In the genomic region with DNA sequence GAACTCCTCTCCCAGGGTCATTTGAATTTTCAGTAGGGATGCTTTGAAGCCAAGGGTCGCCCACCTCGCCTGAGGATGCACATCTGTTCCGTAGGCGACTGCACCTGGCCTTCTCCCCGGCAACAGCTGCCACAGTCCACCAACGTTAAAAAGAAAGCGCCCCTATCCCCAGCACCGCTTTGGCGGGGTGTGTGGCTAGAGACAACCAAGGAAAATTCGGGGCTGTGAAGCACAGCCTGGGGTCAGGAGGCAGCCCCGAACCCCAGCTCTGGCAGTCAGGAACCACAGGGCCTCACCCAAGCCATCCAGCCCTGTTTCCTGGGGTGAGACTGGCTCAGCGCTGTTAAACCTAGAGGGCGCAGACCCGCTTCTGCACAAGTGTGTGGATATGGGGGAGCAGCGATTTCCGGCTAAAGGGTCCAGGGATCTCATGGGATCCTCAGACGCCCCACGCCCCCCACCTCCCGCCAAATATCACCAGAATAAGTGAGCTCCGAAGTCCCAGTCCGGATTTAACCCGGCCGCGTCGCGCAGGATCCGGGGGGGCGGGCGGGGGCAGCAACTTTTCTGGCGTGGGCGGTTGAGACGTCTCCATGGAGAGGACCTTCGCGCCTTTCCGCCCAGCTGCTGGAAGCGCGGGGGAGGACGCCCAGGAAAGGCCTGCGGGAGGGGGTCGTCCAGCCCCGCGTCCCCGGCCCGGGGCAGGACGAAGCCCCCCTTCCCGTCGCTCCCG, we compare ENCODE assay signal across 9 cellular contexts. TPM values are rescaled to one million over a fixed set of nuclear protein-coding genes. Genes with fewer than 3 reads are reported as not detected.
DNase-seq lines count a peak whose midpoint lies in the region; ATAC-seq, FAIRE-seq and TF ChIP-seq lines count a peak whose summit lies in the region.
"Had no signal": no experiment of that assay in that cellular context is flagged by ENCODE, and none has a peak within 500 bp of the region (broad histone marks: within the 10 kb centered on the region; RNA-seq: fewer than 3 reads in every experiment).

No MANE protein-coding gene starts in this region.

- H3K9ac ChIP-seq in endothelial cell of umbilical vein (replicated peaks; ENCODE audit: extremely low read depth, insufficient read depth, low read length): peak overlapping the region; percentile 75

- peak overlapping the region; percentile 44 for H2AFZ ChIP-seq in endothelial cell of umbilical vein (ENCODE audit: low read depth, low read length)

- intact Hi-C loops in activated B cell treated with CpG ODN at 0.5 μM for 24 hours (cut with micrococcal nuclease) (loop anchor here (2.0 kb wide), 1 partner anchor 52 kb away; no protein-coding TSS in a partner anchor), endothelial cell of umbilical vein (cut with micrococcal nuclease) (loop anchor here (2.0 to 5.0 kb wide), 3 partner anchors 24 to 307 kb away; partner anchors contain the start of gene FMC1), mucosa of descending colon (cut with DNase I, micrococcal nuclease) (no loop called here), tibial artery (cut with DNase I; ENCODE audit: low total_unique reads) (no loop called here)

- no peak for TF ChIP-seq CTCF in activated B cell treated with CpG ODN at 0.5 μM for 24 hours (IDR thresholded peaks at IDR 0.05)
- no peak for TF ChIP-seq CTCF in endothelial cell of umbilical vein (IDR thresholded peaks at IDR 0.05; ENCODE audit: extremely low read depth in 1 of 2, insufficient read depth in 1 of 2, low read depth in 1 of 2, low read length in 2 of 2)
- TF ChIP-seq CTCF in mucosa of descending colon (IDR thresholded peaks at IDR 0.05): no peak
- no peak for TF ChIP-seq CTCF in tibial artery (IDR thresholded peaks at IDR 0.05)

- no peak overlapping the region for H3K27ac Mint-ChIP-seq in activated B cell treated with CpG ODN at 0.5 μM for 24 hours

- ATAC-seq in GM21360 (IDR thresholded peaks at IDR 0.05; ENCODE audit: unreplicated experiment) (peak; percentile 37), activated B cell treated with CpG ODN at 0.5 μM for 24 hours (ENCODE audit: low read depth) (peak; percentile 47), mucosa of descending colon (peak; percentile 59)

- no peaks in the 10 kb centered on the region for H3K9me1 ChIP-seq in endothelial cell of umbilical vein (replicated peaks; ENCODE audit: control insufficient read depth, extremely low read depth, insufficient read depth, low read length)

- TF ChIP-seq POLR2A in endothelial cell of umbilical vein (IDR thresholded peaks at IDR 0.05; ENCODE audit: low read depth, low read length): no peak

- no peaks in the 10 kb centered on the region for H4K20me1 ChIP-seq in endothelial cell of umbilical vein (replicated peaks; ENCODE audit: control insufficient read depth, extremely low read depth, insufficient read depth, low read length)

- BruUV-seq in endothelial cell of umbilical vein (replicated peaks; lab: Mats Ljungman, UMichigan): no TSS peak

- H3K4me2 ChIP-seq in endothelial cell of umbilical vein (ENCODE audit: insufficient read depth, low read length): peak overlapping the region; percentile 55

- POLR2A ChIA-PET in activated B cell treated with CpG ODN at 0.5 μM for 24 hours (lab: Charles Lee): interaction anchor here (0.8 to 2.1 kb wide), 2 partner anchors 10 to 77 kb away, joined by 3 to 6 read pairs; no protein-coding TSS in a partner anchor
- POLR2A ChIA-PET in endothelial cell of umbilical vein (lab: Charles Lee): no interaction called here

- peak overlapping the region; percentile 35 to 85 (median 63) for H3K4me3 ChIP-seq in endothelial cell of umbilical vein (replicated peaks in 1 of 3; ENCODE audit: insufficient read depth in 1 of 3, low read depth in 1 of 3, low read length in 3 of 3)
- H3K4me3 ChIP-seq in mucosa of descending colon: peak overlapping the region; percentile 23
- peak overlapping the region; percentile 71 to 73 for H3K4me3 ChIP-seq in tibial artery

- no peaks in the 10 kb centered on the region for H3K9me3 Mint-ChIP-seq in activated B cell treated with CpG ODN at 0.5 μM for 24 hours

- peak overlapping the region; percentile 20 for H3K27ac ChIP-seq in endothelial cell of umbilical vein (ENCODE audit: insufficient read depth, low read depth, low read length)
- H3K27ac ChIP-seq in tibial artery: peak overlapping the region; percentile 60 to 68

- CTCF ChIA-PET in activated B cell treated with CpG ODN at 0.5 μM for 24 hours (lab: Charles Lee): no interaction called here
- CTCF ChIA-PET in endothelial cell of umbilical vein (lab: Charles Lee): interaction anchor here (0.6 to 1.9 kb wide), 5 partner anchors 18 to 149 kb away, joined by 3 to 14 read pairs (median 6); no protein-coding TSS in a partner anchor

- dilution Hi-C loops in endothelial cell of umbilical vein (cut with MboI; ENCODE audit: extremely low pct_ligation_motif_present, low sequenced_read_pairs): no loop called here

- no peaks in the 10 kb centered on the region for H3K27me3 ChIP-seq in endothelial cell of umbilical vein (ENCODE audit: control insufficient read depth in 2 of 2, insufficient read depth in 2 of 2, low read length in 2 of 2)
- no peaks in the 10 kb centered on the region for H3K27me3 ChIP-seq in tibial artery

- DNase-seq in D341Med (ENCODE audit: low spot score): peak; percentile 77
- DNase-seq in HT-29 (ENCODE audit: low spot score): peak; percentile 69
- no peak for DNase-seq in activated B cell treated with CpG ODN at 0.5 μM for 24 hours
- DNase-seq in endothelial cell of umbilical vein (ENCODE audit: low read depth, low spot score): peak; percentile 40
- DNase-seq in mucosa of descending colon: peak; percentile 49 to 57 (median 56)
- peak in 1 of 2 donors; percentile 22 for DNase-seq in tibial artery
- no peak for DNase-seq in NCI-H446 treated with DMSO at 0.1 percent for 48 hours (lab: John Stamatoyannopoulos, UW)

- H3K4me1 ChIP-seq in endothelial cell of umbilical vein (ENCODE audit: control insufficient read depth, extremely low read depth, insufficient read depth, low read length): peaks cover 10% of the 10 kb centered on the region
- no peaks in the 10 kb centered on the region for H3K4me1 ChIP-seq in mucosa of descending colon (ENCODE audit: low read depth)
- H3K4me1 ChIP-seq in tibial artery: peaks cover 0 to 18% (median 14%) of the 10 kb centered on the region in 4 donors

- H3K27me3 Mint-ChIP-seq in activated B cell treated with CpG ODN at 0.5 μM for 24 hours: no peaks in the 10 kb centered on the region

- H3K9me3 ChIP-seq in endothelial cell of umbilical vein (replicated peaks; ENCODE audit: control insufficient read depth, insufficient read depth, low read length) (no peaks in the 10 kb centered on the region), mucosa of descending colon (no peaks in the 10 kb centered on the region), tibial artery (no peaks in the 10 kb centered on the region)

- FAIRE-seq in endothelial cell of umbilical vein (lab: Jason Lieb, UNC): peak; percentile 83
- FAIRE-seq: TTC549 had no signal

- H3K79me2 ChIP-seq in endothelial cell of umbilical vein (ENCODE audit: control insufficient read depth, insufficient read depth, low read length): peaks cover 18% of the 10 kb centered on the region

- peak overlapping the region; percentile 81 for H3K4me3 Mint-ChIP-seq in activated B cell treated with CpG ODN at 0.5 μM for 24 hours

- H3K36me3 ChIP-seq in endothelial cell of umbilical vein (ENCODE audit: control insufficient read depth in 2 of 2, extremely low read depth in 1 of 2, insufficient read depth in 2 of 2, low read length in 2 of 2) (peaks cover 0 to 3% of the 10 kb centered on the region in 2 experiments), mucosa of descending colon (ENCODE audit: low read depth) (no peaks in the 10 kb centered on the region), tibial artery (peaks cover 0 to 15% (median 5%) of the 10 kb centered on the region in 3 donors)

- no peaks in the 10 kb centered on the region for H3K36me3 Mint-ChIP-seq in activated B cell treated with CpG ODN at 0.5 μM for 24 hours (ENCODE audit: low read depth)

- peaks cover 10% of the 10 kb centered on the region for H3K4me1 Mint-ChIP-seq in activated B cell treated with CpG ODN at 0.5 μM for 24 hours

TF ChIP-seq in endothelial cell of umbilical vein, 7 proteins besides CTCF, POLR2A, EP300 and RAD21:
- no peak for TF ChIP-seq FOS (IDR thresholded peaks at IDR 0.05; ENCODE audit: borderline replicate concordance, insufficient read depth, low read length)

RNA-seq across cellular contexts. Expression of gene ZC3HAV1L, which starts 0.8 kb away (rescaled TPM):
- 11.6 and 13.1 TPM in 2 replicates for total RNA-seq in HT-29 (2014; rRNA removed; shearing (Covaris generic))
- total RNA-seq in activated B cell treated with CpG ODN at 0.5 μM for 24 hours (1.6 and 1.8 TPM in 2 replicates), endothelial cell of umbilical vein (23.8 and 25.7 TPM in 2 replicates), mucosa of descending colon (1 to 10 TPM; 6.0 to 9.1 (median 6.5) TPM)
- polyA plus RNA-seq in endothelial cell of umbilical vein: 15.9 TPM in 2 replicates
- 9.4 and 9.6 TPM in 2 replicates for polyA plus RNA-seq in endothelial cell of umbilical vein (2011; cell fraction: cytosol; rRNA removed)
- polyA plus RNA-seq in endothelial cell of umbilical vein (2011; cell fraction: nucleus; rRNA removed): 11.2 and 13.2 TPM in 2 replicates
- 4.5 and 5.0 TPM in 2 replicates for polyA plus RNA-seq in endothelial cell of umbilical vein (2012)
- 18.9 and 20.5 TPM in 2 replicates for polyA minus RNA-seq in endothelial cell of umbilical vein
- polyA minus RNA-seq in endothelial cell of umbilical vein (2011; cell fraction: cytosol; rRNA and poly(A)+ RNA removed): 12.0 TPM
- 11.1 and 12.9 TPM in 2 replicates for polyA minus RNA-seq in endothelial cell of umbilical vein (2011; cell fraction: nucleus; rRNA and poly(A)+ RNA removed)

RNA-seq across cellular contexts. Expression of gene KIAA1549, which starts 53.8 kb away (rescaled TPM):
- 0.26 and 0.38 TPM in 2 replicates for total RNA-seq in HT-29 (2014; rRNA removed; shearing (Covaris generic))
- total RNA-seq in activated B cell treated with CpG ODN at 0.5 μM for 24 hours (0.42 and 0.46 TPM in 2 replicates), endothelial cell of umbilical vein (10.9 and 12.4 TPM in 2 replicates), mucosa of descending colon (1 to 10 TPM; 2.0 to 4.2 (median 2.1) TPM)
- 3.9 and 4.6 TPM in 2 replicates for polyA plus RNA-seq in endothelial cell of umbilical vein
- 3.2 TPM in 2 replicates for polyA plus RNA-seq in endothelial cell of umbilical vein (2011; cell fraction: cytosol; rRNA removed)
- polyA plus RNA-seq in endothelial cell of umbilical vein (2011; cell fraction: nucleus; rRNA removed): 7.1 and 7.5 TPM in 2 replicates
- 7.5 and 8.7 TPM in 2 replicates for polyA plus RNA-seq in endothelial cell of umbilical vein (2012)
- 11.0 and 12.8 TPM in 2 replicates for polyA minus RNA-seq in endothelial cell of umbilical vein
- 7.0 TPM for polyA minus RNA-seq in endothelial cell of umbilical vein (2011; cell fraction: cytosol; rRNA and poly(A)+ RNA removed)
- 11.0 and 15.8 TPM in 2 replicates for polyA minus RNA-seq in endothelial cell of umbilical vein (2011; cell fraction: nucleus; rRNA and poly(A)+ RNA removed)

Comparison
In these comparisons a context has a peak if more than half of its experiments do, and no peak if none do; other contexts are left out.
1. DNase-seq: peak in D341Med (single experiment), HT-29 (single experiment), endothelial cell of umbilical vein (single experiment) and mucosa of descending colon (3 of 3); none in activated B cell treated with CpG ODN at 0.5 μM for 24 hours (single experiment) and NCI-H446 treated with DMSO at 0.1 percent for 48 hours (single experiment).
2. intact Hi-C loops: an anchor here in activated B cell treated with CpG ODN at 0.5 μM for 24 hours (2.0 kb wide) and endothelial cell of umbilical vein (2.0 to 5.0 kb wide); none called in mucosa of descending colon and tibial artery.
3. Peak in every context shown above with its lines, with median percentiles within 50 percentile points of each other: ATAC-seq and H3K4me3 ChIP-seq.